In genomic region chr3:61853912-61854311, GRCh38 we compare ENCODE assay signal across 13 cellular contexts.
"Had no signal": no experiment of that assay in that cellular context is flagged by ENCODE, and none has a peak within 500 bp of the region (broad histone marks: within the 10 kb centered on the region; RNA-seq: fewer than 3 reads in every experiment).

No MANE protein-coding gene starts in this region.

- H3K27me3 ChIP-seq: brain microvascular endothelial cell, dorsolateral prefrontal cortex, hepatocyte, right lobe of liver, spleen had no signal

- H3K4me2 ChIP-seq: hepatocyte had no signal

- H3K9me3 ChIP-seq: right lobe of liver, spleen had no signal

- H3K36me3 ChIP-seq: brain microvascular endothelial cell, right lobe of liver, spleen had no signal

- H2AFZ ChIP-seq: hepatocyte had no signal

- DNase-seq: activated CD4-positive, alpha-beta T cell treated with anti-CD3 and anti-CD28 coated beads for 48 hours; activated CD8-positive, alpha-beta memory T cell treated with anti-CD3 and anti-CD28 coated beads for 24 hours; activated naive CD4-positive, alpha-beta T cell treated with anti-CD3 and anti-CD28 coated beads, Interleukin-2, amount 50 U/mL, for 16 hours; brain microvascular endothelial cell; dorsolateral prefrontal cortex; naive B cell; right lobe of liver; spleen; stimulated activated CD4-positive, alpha-beta T cell treated with anti-CD3 and anti-CD28 coated beads, Interleukin-1b, Interleukin-23, amount 100 ng/mL, for 48 hours; stimulated activated naive B cell treated with anti-CD40 and anti-IgM and Interleukin-4, amounts not matched to agents 10 μg/mL and 1 μg/mL and 100 μg/mL, for 72 hours had no signal

- ATAC-seq: SK-N-SH treated with all-trans-retinoic acid at 6 μM for 48 hours; stimulated activated naive B cell treated with anti-CD40 and anti-IgM and Interleukin-4, amounts not matched to agents 10 μg/mL and 1 μg/mL and 100 μg/mL, for 72 hours had no signal

- H3K4me3 ChIP-seq: dorsolateral prefrontal cortex, hepatocyte, lung, right lobe of liver, spleen had no signal

- H3K27ac ChIP-seq: brain microvascular endothelial cell, hepatocyte, right lobe of liver, spleen had no signal
